8 cellular contexts compared by ENCODE assay signal in genomic region chr4:163165217-163166017, GRCh38. TPM values are rescaled to one million over a fixed set of nuclear protein-coding genes. Genes with fewer than 3 reads are reported as not detected.
DNase-seq lines count a peak whose midpoint lies in the region; ATAC-seq and TF ChIP-seq lines count a peak whose summit lies in the region.

No MANE protein-coding gene starts in this region.

- H3K36me3 Mint-ChIP-seq in stimulated activated naive CD8-positive, alpha-beta T cell treated with anti-CD3 and anti-CD28 coated beads, Interleukin-15, Interleukin-2, amounts not matched to agents 100 ng/mL and 50 ng/mL, for 24 hours (ENCODE audit: low read depth): peaks cover 56% of the 10 kb centered on the region
- peaks cover 33% of the 10 kb centered on the region in 2 donors for H3K36me3 Mint-ChIP-seq in activated naive CD4-positive, alpha-beta T cell treated with anti-CD3 and anti-CD28 coated beads, Interleukin-2, amount 50 U/mL, for 72 hours

- H3K27ac ChIP-seq in suprapubic skin: peak overlapping the region; percentile 87

- H3K27ac Mint-ChIP-seq in stimulated activated naive CD8-positive, alpha-beta T cell treated with anti-CD3 and anti-CD28 coated beads, Interleukin-15, Interleukin-2, amounts not matched to agents 100 ng/mL and 50 ng/mL, for 24 hours: peak overlapping the region; percentile 97
- H3K27ac Mint-ChIP-seq in activated naive CD4-positive, alpha-beta T cell treated with anti-CD3 and anti-CD28 coated beads, Interleukin-2, amount 50 U/mL, for 72 hours: peak overlapping the region; percentile 85 to 100

- peak overlapping the region; percentile 99 for H3K4me3 ChIP-seq in kidney epithelial cell (ENCODE audit: low read depth, low read length)
- H3K4me3 ChIP-seq in suprapubic skin: peak overlapping the region; percentile 76

- no peaks in the 10 kb centered on the region for H3K9me3 Mint-ChIP-seq in stimulated activated naive CD8-positive, alpha-beta T cell treated with anti-CD3 and anti-CD28 coated beads, Interleukin-15, Interleukin-2, amounts not matched to agents 100 ng/mL and 50 ng/mL, for 24 hours
- no peaks in the 10 kb centered on the region for H3K9me3 Mint-ChIP-seq in activated naive CD4-positive, alpha-beta T cell treated with anti-CD3 and anti-CD28 coated beads, Interleukin-2, amount 50 U/mL, for 72 hours

- H3K9me3 ChIP-seq in suprapubic skin: no peaks in the 10 kb centered on the region

- H3K27me3 ChIP-seq in kidney epithelial cell (ENCODE audit: control insufficient read depth, insufficient read depth, low read length): no peaks in the 10 kb centered on the region
- no peaks in the 10 kb centered on the region for H3K27me3 ChIP-seq in suprapubic skin

- no peak for TF ChIP-seq CTCF in kidney epithelial cell (IDR thresholded peaks at IDR 0.05; ENCODE audit: insufficient read depth, low read length, poor library complexity, severe bottlenecking)
- TF ChIP-seq CTCF in suprapubic skin (IDR thresholded peaks at IDR 0.05): no peak

- 7% methylated on average over 7 of the region's 7 CpGs for WGBS in suprapubic skin

- H3K4me3 Mint-ChIP-seq in stimulated activated naive CD8-positive, alpha-beta T cell treated with anti-CD3 and anti-CD28 coated beads, Interleukin-15, Interleukin-2, amounts not matched to agents 100 ng/mL and 50 ng/mL, for 24 hours: peak overlapping the region; percentile 88

- DNase-seq in stimulated activated naive CD8-positive, alpha-beta T cell treated with anti-CD3 and anti-CD28 coated beads, Interleukin-15, Interleukin-2, amounts not matched to agents 100 U/mL and 50 U/mL, for 24 hours: no peak
- no peak for DNase-seq in activated naive CD4-positive, alpha-beta T cell treated with anti-CD3 and anti-CD28 coated beads, Interleukin-2, amount 50 U/mL, for 72 hours (ENCODE audit: low spot score in 2 of 2)
- no peak for DNase-seq in kidney epithelial cell (ENCODE audit: low read depth)
- no peak for DNase-seq in suprapubic skin (ENCODE audit: low spot score in 2 of 2)
- no peak for DNase-seq in stimulated activated CD4-positive, alpha-beta T cell treated with anti-CD3 and anti-CD28 coated beads, Interleukin-4, amount 100 ng/mL, for 1 hour
- no peak for DNase-seq in NCI-H1417 treated with DMSO at 0.1 percent for 48 hours (lab: John Stamatoyannopoulos, UW)

- H3K4me1 ChIP-seq in suprapubic skin: peaks cover 41% of the 10 kb centered on the region

- H3K27me3 Mint-ChIP-seq in stimulated activated naive CD8-positive, alpha-beta T cell treated with anti-CD3 and anti-CD28 coated beads, Interleukin-15, Interleukin-2, amounts not matched to agents 100 ng/mL and 50 ng/mL, for 24 hours: no peaks in the 10 kb centered on the region

- TF ChIP-seq POLR2A in suprapubic skin (IDR thresholded peaks at IDR 0.05): no peak

- H3K4me1 Mint-ChIP-seq in stimulated activated naive CD8-positive, alpha-beta T cell treated with anti-CD3 and anti-CD28 coated beads, Interleukin-15, Interleukin-2, amounts not matched to agents 100 ng/mL and 50 ng/mL, for 24 hours (ENCODE audit: low read depth): peaks cover 63% of the 10 kb centered on the region

- no peaks in the 10 kb centered on the region for H3K36me3 ChIP-seq in kidney epithelial cell (ENCODE audit: control insufficient read depth, insufficient read depth, low read length)
- H3K36me3 ChIP-seq in suprapubic skin: peaks cover 11% of the 10 kb centered on the region

- ATAC-seq in stimulated activated naive CD8-positive, alpha-beta T cell treated with anti-CD3 and anti-CD28 coated beads, Interleukin-15, Interleukin-2, amounts not matched to agents 100 U/mL and 50 U/mL, for 24 hours: no peak
- no peak for ATAC-seq in activated naive CD4-positive, alpha-beta T cell treated with anti-CD3 and anti-CD28 coated beads, Interleukin-2, amount 50 U/mL, for 72 hours
- ATAC-seq in GM21515 (IDR thresholded peaks at IDR 0.05; ENCODE audit: unreplicated experiment): no peak

- no peak for TF ChIP-seq EP300 in suprapubic skin (IDR thresholded peaks at IDR 0.05)

RNA-seq across cellular contexts. Expression of gene NAF1, which starts 1.3 kb away (rescaled TPM):
- 10 to 100 TPM; 16.1 to 21.8 TPM for total RNA-seq in activated naive CD4-positive, alpha-beta T cell treated with anti-CD3 and anti-CD28 coated beads, Interleukin-2, amount 50 U/mL, for 72 hours
- total RNA-seq in kidney epithelial cell (23.5 and 24.7 TPM in 2 replicates), suprapubic skin (10 to 100 TPM; 22.5 to 48.4 (median 32.7) TPM)
